Comparison of ENCODE assay signal across 8 cellular contexts in genomic region chr7:32941181-32941995, GRCh38. TPM values are rescaled to one million over a fixed set of nuclear protein-coding genes. Genes with fewer than 3 reads are reported as not detected.
DNase-seq lines count a peak whose midpoint lies in the region; ATAC-seq and TF ChIP-seq lines count a peak whose summit lies in the region.

No MANE protein-coding gene starts in this region.

- H3K79me2 ChIP-seq in ACC112 (ENCODE audit: control insufficient read depth, insufficient read depth, low read length, unreplicated experiment) = peaks cover 50% of the 10 kb centered on the region

- TF ChIP-seq POLR2A in right lobe of liver (IDR thresholded peaks at IDR 0.05) = no peak
- TF ChIP-seq POLR2A in upper lobe of left lung (IDR thresholded peaks at IDR 0.05) = no peak

- intact Hi-C loops in right lobe of liver (cut with DNase I) = no loop called here

- H3K36me3 ChIP-seq in ACC112 (ENCODE audit: insufficient read depth, low read length) (0 out of 2 replicates have a peak, but pooled peaks cover 4% of the 10 kb centered on the region), right lobe of liver (no peaks in the 10 kb centered on the region), upper lobe of left lung (no peaks in the 10 kb centered on the region)

- in situ Hi-C loops in astrocyte of the cerebellum (cut with HindIII; ENCODE audit: low sequenced_read_pairs) = loop anchor here (5.0 to 25.0 kb wide), 2 partner anchors 101 to 129 kb away; no protein-coding TSS in a partner anchor

- 49% methylated on average over 9 of the region's 9 CpGs for WGBS in right lobe of liver (ENCODE audit: insufficient coverage, low coverage, low lambda C conversion rate, missing lambda C conversion rate)
- WGBS in upper lobe of left lung, 2 donors = 37 to 38% methylated on average over 9 of the region's 9 CpGs

- H3K9me3 ChIP-seq in right lobe of liver = no peaks in the 10 kb centered on the region
- H3K9me3 ChIP-seq in upper lobe of left lung = no peaks in the 10 kb centered on the region

- H3K27ac ChIP-seq in ACC112 (ENCODE audit: low read depth, low read length) (peak overlapping the region; percentile 62), right lobe of liver (peak overlapping the region; percentile 60 to 92 (median 88)), upper lobe of left lung (peak overlapping the region; percentile 87 to 96 (median 92))

- TF ChIP-seq EP300 in upper lobe of left lung (IDR thresholded peaks at IDR 0.05) = no peak

- ATAC-seq in HG03378 (IDR thresholded peaks at IDR 0.05; ENCODE audit: unreplicated experiment) (peak; percentile 1), right lobe of liver (no peak), upper lobe of left lung (ENCODE audit: low FRiP score in 2 of 2) (no peak)

- H2AFZ ChIP-seq in ACC112 (ENCODE audit: low read length, unreplicated experiment) = peak overlapping the region; percentile 16

- DNase-seq in astrocyte of the cerebellum (ENCODE audit: low read depth) (no peak), right lobe of liver (no peak), upper lobe of left lung (no peak), HUDEP-2 (lab: John Stamatoyannopoulos, UW; ENCODE audit: unreplicated experiment in 76 of 76) (no peak)
- no peak for DNase-seq in stimulated activated CD4-positive, alpha-beta T cell treated with anti-CD3 and anti-CD28 coated beads, Interleukin-2, amount 100 ng/mL, for 48 hours
- no peak for DNase-seq in central memory CD4-positive, alpha-beta T cell

- H3K27me3 ChIP-seq in ACC112 (ENCODE audit: insufficient read depth, low read length) (no peaks in the 10 kb centered on the region), right lobe of liver (no peaks in the 10 kb centered on the region), upper lobe of left lung (no peaks in the 10 kb centered on the region)

- H3K4me1 ChIP-seq in ACC112 (ENCODE audit: control insufficient read depth, insufficient read depth, low read length, unreplicated experiment) = peaks cover 20% of the 10 kb centered on the region
- peaks cover 0 to 11% (median 2%) of the 10 kb centered on the region in 4 donors for H3K4me1 ChIP-seq in right lobe of liver
- H3K4me1 ChIP-seq in upper lobe of left lung = peaks cover 25 to 37% (median 26%) of the 10 kb centered on the region in 4 donors

- H3K4me3 ChIP-seq in ACC112 (ENCODE audit: low read depth, low read length) = peak overlapping the region; percentile 99
- H3K4me3 ChIP-seq in astrocyte of the cerebellum (ENCODE audit: low read depth, low read length) = peak overlapping the region; percentile 74
- peak overlapping the region; percentile 59 to 79 (median 69) for H3K4me3 ChIP-seq in right lobe of liver
- peak overlapping the region; percentile 52 to 89 (median 70) for H3K4me3 ChIP-seq in upper lobe of left lung

- TF ChIP-seq CTCF in astrocyte of the cerebellum (IDR thresholded peaks at IDR 0.05; ENCODE audit: low read depth, low read length, missing control alignments) = no peak
- no peak for TF ChIP-seq CTCF in right lobe of liver (IDR thresholded peaks at IDR 0.05)
- TF ChIP-seq CTCF in upper lobe of left lung (IDR thresholded peaks at IDR 0.05) = no peak

RNA-seq across cellular contexts. Expression of gene FKBP9, which starts 15.9 kb away (rescaled TPM):
- total RNA-seq in right lobe of liver (10 to 100 TPM; 22.2 to 54.6 (median 37.6) TPM), upper lobe of left lung (100 to 1,000 TPM; 117 to 262 (median 136) TPM)

RNA-seq across cellular contexts. Expression of gene KBTBD2, which starts 49.8 kb away (rescaled TPM):
- total RNA-seq in right lobe of liver = 10 to 100 TPM in 4 of 6 experiments, 1 to 10 TPM in 2; 7.0 to 14.5 (median 10.5) TPM
- total RNA-seq in upper lobe of left lung = 10 to 100 TPM; 19.0 to 53.1 (median 32.2) TPM
